8 cellular contexts compared by ENCODE assay signal in genomic region chr15:74957301-74958035, GRCh38. TPM values are rescaled to one million over a fixed set of nuclear protein-coding genes. Genes with fewer than 3 reads are reported as not detected.
A peak's percentile ranks its signal among the peaks of the same experiment; 100 is the strongest.
DNase-seq lines count a peak whose midpoint lies in the region; ATAC-seq and TF ChIP-seq lines count a peak whose summit lies in the region.

No MANE protein-coding gene starts in this region.

- no peak for TF ChIP-seq CTCF in osteoblast (IDR thresholded peaks at IDR 0.05; ENCODE audit: extremely low read depth, low read depth, low read length)

- H3K9me3 ChIP-seq in SK-N-MC (ENCODE audit: low read depth, low read length) (no peaks in the 10 kb centered on the region), osteoblast (ENCODE audit: low read depth, low read length) (no peaks in the 10 kb centered on the region)

- H3K27ac ChIP-seq in SK-N-MC (peak overlapping the region; percentile 90), osteoblast (ENCODE audit: low read depth, low read length) (no peak overlapping the region)

- peak overlapping the region; percentile 72 for H3K9ac ChIP-seq in SK-N-MC (ENCODE audit: insufficient read length)

- peak overlapping the region; percentile 85 for H3K4me3 ChIP-seq in SK-N-MC
- peak overlapping the region; percentile 73 for H3K4me3 ChIP-seq in osteoblast (ENCODE audit: insufficient read depth, low read length)

- no peak for ATAC-seq in HG02973 (IDR thresholded peaks at IDR 0.05; ENCODE audit: unreplicated experiment)
- no peak for ATAC-seq in HG02610 (IDR thresholded peaks at IDR 0.05; ENCODE audit: unreplicated experiment)

- H3K79me2 ChIP-seq in osteoblast (ENCODE audit: insufficient read depth, low read length): no peaks in the 10 kb centered on the region

- peak overlapping the region; percentile 81 for H2AFZ ChIP-seq in osteoblast (ENCODE audit: low read length)

- no peaks in the 10 kb centered on the region for H3K36me3 ChIP-seq in SK-N-MC (ENCODE audit: insufficient read depth, low read length)
- H3K36me3 ChIP-seq in osteoblast (ENCODE audit: insufficient read depth, low read length): no peaks in the 10 kb centered on the region

- peak; percentile 44 for DNase-seq in NCI-H1436 (lab: John Stamatoyannopoulos, UW)
- DNase-seq in NCI-H1436 treated with DMSO at 0.1 percent for 48 hours (lab: John Stamatoyannopoulos, UW): no peak
- DNase-seq in SK-N-MC (ENCODE audit: low read depth, low spot score): no peak
- DNase-seq in fibroblast of gingiva (ENCODE audit: low read depth): peak; percentile 51
- DNase-seq in osteoblast (ENCODE audit: insufficient read length, low spot score, missing footprints): peak; percentile 82
- DNase-seq in DMS153 (lab: John Stamatoyannopoulos, UW): no peak

- H3K27me3 ChIP-seq in osteoblast (ENCODE audit: insufficient read depth, low read length): peaks cover 59% of the 10 kb centered on the region

- peak overlapping the region; percentile 84 for H3K4me2 ChIP-seq in osteoblast (ENCODE audit: insufficient read depth, low read length)

- peaks cover 24% of the 10 kb centered on the region for H3K4me1 ChIP-seq in osteoblast (ENCODE audit: insufficient read depth, low read length)

- no peaks in the 10 kb centered on the region for H4K20me1 ChIP-seq in osteoblast (ENCODE audit: insufficient read depth, low read length)

RNA-seq across cellular contexts. Expression of gene RPP25, which starts 0.9 kb away (rescaled TPM):
- total RNA-seq in osteoblast: 6.2 and 6.9 TPM in 2 replicates

RNA-seq across cellular contexts. Expression of gene COX5A, which starts 19.6 kb away (rescaled TPM):
- total RNA-seq in osteoblast: 27.1 and 38.9 TPM in 2 replicates

RNA-seq across cellular contexts. Expression of gene SCAMP5, which starts 37.9 kb away (rescaled TPM):
- total RNA-seq in osteoblast: 0.88 and 1.8 TPM in 2 replicates

RNA-seq across cellular contexts. Expression of gene FAM219B, which starts 50.8 kb away (rescaled TPM):
- 36.6 and 46.3 TPM in 2 replicates for total RNA-seq in osteoblast

Comparison
In these comparisons a context has a peak if more than half of its experiments do, and no peak if none do; other contexts are left out.
1. DNase-seq: peak in NCI-H1436 (single experiment), fibroblast of gingiva (single experiment) and osteoblast (single experiment); none in NCI-H1436 treated with DMSO at 0.1 percent for 48 hours (single experiment), SK-N-MC (single experiment) and DMS153 (single experiment).